Comparison of ENCODE assay signal across 21 cellular contexts in the genomic region with DNA sequence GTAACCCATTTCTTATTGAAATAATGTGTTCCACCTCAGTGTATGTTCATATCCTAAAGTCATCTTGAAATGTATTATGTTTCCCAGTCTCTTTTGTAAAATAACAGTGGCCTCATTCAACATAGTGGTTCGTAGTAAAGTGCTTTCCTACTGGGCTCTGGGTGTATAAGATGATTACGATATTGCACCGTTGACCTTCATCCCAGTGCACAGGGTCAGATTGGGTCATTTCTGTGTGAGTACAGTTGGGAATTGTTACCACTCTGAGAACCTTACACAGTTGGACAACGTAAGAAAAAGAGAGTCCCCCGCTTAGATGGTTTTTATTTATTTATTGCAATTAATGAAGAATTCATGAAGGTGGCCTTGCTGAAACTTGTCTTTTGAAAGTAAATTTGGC.
"Had no signal": no experiment of that assay in that cellular context is flagged by ENCODE, and none has a peak within 500 bp of the region (broad histone marks: within the 10 kb centered on the region; RNA-seq: fewer than 3 reads in every experiment).

No MANE protein-coding gene starts in this region.

- H3K9me3 ChIP-seq: heart left ventricle, psoas muscle, spleen, testis, upper lobe of left lung had no signal

- DNase-seq: activated CD4-positive, alpha-beta T cell treated with anti-CD3 and anti-CD28 coated beads, Interleukin-2, amount 50 U/mL, for 48 hours; activated CD8-positive, alpha-beta memory T cell treated with anti-CD3 and anti-CD28 coated beads, Interleukin-2, amount 10 ng/mL, durations not matched to agents 7 days and 5 days; activated effector memory CD4-positive, alpha-beta T cell treated with anti-CD3 and anti-CD28 coated beads, Interleukin-2, amount 50 U/mL, for 16 hours; activated naive CD8-positive, alpha-beta T cell treated with anti-CD3 and anti-CD28 coated beads for 36 hours; activated T-cell treated with anti-CD3 and anti-CD28 coated beads, Interleukin-2, amount 50 U/mL, for 1 hour; anterior cingulate cortex; dermis blood vessel endothelial cell; endodermal cell; heart left ventricle; left cardiac atrium; midbrain; psoas muscle; spleen; stimulated activated naive CD8-positive, alpha-beta T cell treated with anti-CD3 and anti-CD28 coated beads, Interleukin-15, amount 100 ng/mL, for 72 hours; T-helper 1 cell; T1000; testis; upper lobe of left lung had no signal

- H3K27ac ChIP-seq: heart left ventricle, psoas muscle, spleen, testis, upper lobe of left lung, VCaP had no signal

- H3K4me1 ChIP-seq: psoas muscle, testis had no signal

- H3K4me3 Mint-ChIP-seq: activated CD8-positive, alpha-beta memory T cell treated with anti-CD3 and anti-CD28 coated beads, Interleukin-2, amount 10 ng/mL, durations not matched to agents 7 days and 5 days; activated naive CD8-positive, alpha-beta T cell treated with anti-CD3 and anti-CD28 coated beads for 36 hours; endodermal cell had no signal

- H3K27me3 Mint-ChIP-seq: activated CD8-positive, alpha-beta memory T cell treated with anti-CD3 and anti-CD28 coated beads, Interleukin-2, amount 10 ng/mL, durations not matched to agents 7 days and 5 days; activated naive CD8-positive, alpha-beta T cell treated with anti-CD3 and anti-CD28 coated beads for 36 hours had no signal

- H3K4me3 ChIP-seq: heart left ventricle, lung, psoas muscle, spleen, testis, upper lobe of left lung had no signal

- H3K9me3 Mint-ChIP-seq: endodermal cell had no signal

- H3K4me1 Mint-ChIP-seq: endodermal cell had no signal

- H3K27me3 ChIP-seq: heart left ventricle, spleen, testis, upper lobe of left lung had no signal

- H3K27ac Mint-ChIP-seq: activated CD8-positive, alpha-beta memory T cell treated with anti-CD3 and anti-CD28 coated beads, Interleukin-2, amount 10 ng/mL, durations not matched to agents 7 days and 5 days; activated naive CD8-positive, alpha-beta T cell treated with anti-CD3 and anti-CD28 coated beads for 36 hours; endodermal cell; stimulated activated naive CD8-positive, alpha-beta T cell treated with anti-CD3 and anti-CD28 coated beads, Interleukin-15, amount 100 ng/mL, for 72 hours had no signal

- ATAC-seq: activated CD8-positive, alpha-beta memory T cell treated with anti-CD3 and anti-CD28 coated beads, Interleukin-2, amount 10 ng/mL, durations not matched to agents 7 days and 5 days; heart left ventricle; psoas muscle; sciatic nerve; stimulated activated naive CD8-positive, alpha-beta T cell treated with anti-CD3 and anti-CD28 coated beads, Interleukin-15, amount 100 ng/mL, for 72 hours had no signal

- H3K36me3 Mint-ChIP-seq: activated CD8-positive, alpha-beta memory T cell treated with anti-CD3 and anti-CD28 coated beads, Interleukin-2, amount 10 ng/mL, durations not matched to agents 7 days and 5 days had no signal

- H3K36me3 ChIP-seq: heart left ventricle, spleen, upper lobe of left lung had no signal
